9 cellular contexts compared by ENCODE assay signal in the genomic region with DNA sequence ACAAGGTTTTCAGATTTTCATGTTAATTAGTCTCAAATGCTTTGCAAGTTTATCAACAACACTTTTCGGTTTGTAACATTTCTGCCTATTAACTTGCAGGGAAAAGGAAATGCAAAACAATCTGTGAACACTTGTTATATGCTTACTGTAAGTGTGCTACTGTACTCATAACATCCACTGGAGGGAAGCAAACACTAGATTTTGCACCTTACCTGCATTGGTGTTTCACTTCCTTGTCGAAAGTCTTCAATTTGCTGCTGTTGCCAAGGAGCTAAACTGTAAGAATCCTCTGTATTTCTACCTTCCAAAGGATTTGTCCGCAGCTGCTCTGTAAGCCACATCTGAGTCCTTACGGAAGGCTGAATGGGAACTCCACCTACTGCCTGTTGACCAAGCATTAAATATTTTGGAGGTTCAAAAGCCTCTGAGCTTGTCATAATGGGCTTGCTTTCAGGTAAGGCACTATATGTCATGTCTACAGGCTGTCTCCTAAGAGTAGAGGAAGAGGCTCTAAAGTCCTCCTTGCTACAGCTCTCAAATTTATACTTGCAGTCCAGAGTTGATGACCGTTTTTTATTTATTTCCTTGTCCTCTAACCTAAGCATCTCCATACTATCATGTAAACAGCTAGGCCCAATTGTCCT. TPM values are rescaled to one million over a fixed set of nuclear protein-coding genes. Genes with fewer than 3 reads are reported as not detected.
DNase-seq lines count a peak whose midpoint lies in the region; ATAC-seq, FAIRE-seq and TF ChIP-seq lines count a peak whose summit lies in the region.
"Had no signal": no experiment of that assay in that cellular context is flagged by ENCODE, and none has a peak within 500 bp of the region (broad histone marks: within the 10 kb centered on the region; RNA-seq: fewer than 3 reads in every experiment).

No MANE protein-coding gene starts in this region.

- no peak for FAIRE-seq in urothelium cell line (lab: Jason Lieb, UNC)

- H3K9me3 ChIP-seq in OCI-LY7 (ENCODE audit: low read length): no peaks in the 10 kb centered on the region
- H3K9me3 ChIP-seq in spleen: no peaks in the 10 kb centered on the region

- H3K9me2 ChIP-seq in OCI-LY7 (ENCODE audit: insufficient read depth, low read length): no peaks in the 10 kb centered on the region

- no peaks in the 10 kb centered on the region for H3K27me3 Mint-ChIP-seq in activated CD8-positive, alpha-beta memory T cell treated with anti-CD3 and anti-CD28 coated beads, Interleukin-2, amount 10 ng/mL, durations not matched to agents 7 days and 5 days

- TF ChIP-seq CTCF in GM20000 (IDR thresholded peaks at IDR 0.05; ENCODE audit: extremely low read depth, missing control alignments) (peak; percentile 40), OCI-LY7 (conservative IDR thresholded peaks at IDR 0.05; ENCODE audit: low read length) (peak; percentile 88), epithelial cell of esophagus (IDR thresholded peaks at IDR 0.05; ENCODE audit: insufficient read depth, low read depth, low read length, missing control alignments) (peak; percentile 65), spleen (IDR thresholded peaks at IDR 0.05 in 8 of 11, conservative IDR thresholded peaks at IDR 0.05 in 3 of 11) (peak in 10 of 11 experiments; percentile 36 to 72 (median 49))

- peaks cover 10% of the 10 kb centered on the region for H3K36me3 Mint-ChIP-seq in activated CD8-positive, alpha-beta memory T cell treated with anti-CD3 and anti-CD28 coated beads, Interleukin-2, amount 10 ng/mL, durations not matched to agents 7 days and 5 days

- no peaks in the 10 kb centered on the region for H3K79me2 ChIP-seq in OCI-LY7 (ENCODE audit: insufficient read depth, low read depth, low read length)

- POLR2A ChIA-PET in OCI-LY7 (lab: Charles Lee): interaction anchor here (0.6 kb wide), 3 partner anchors 10 to 244 kb away, joined by 3 to 5 read pairs (median 3); no protein-coding TSS in a partner anchor

- no peaks in the 10 kb centered on the region for H3K27me3 ChIP-seq in spleen (replicated peaks in 1 of 7)

- H3K27ac ChIP-seq in OCI-LY7 (ENCODE audit: low read depth, low read length, poor library complexity, severe bottlenecking) (no peak overlapping the region), spleen (no peak overlapping the region)
- H3K27ac ChIP-seq: epithelial cell of prostate had no signal

- DNase-seq in activated CD8-positive, alpha-beta memory T cell treated with anti-CD3 and anti-CD28 coated beads, Interleukin-2, amount 10 ng/mL, durations not matched to agents 7 days and 5 days: no peak
- DNase-seq in activated CD8-positive, alpha-beta memory T cell treated with anti-CD3 and anti-CD28 coated beads, Interleukin-2, amount 50 U/mL, for 48 hours: no peak
- DNase-seq in GM20000 (ENCODE audit: low spot score) (peak; percentile 64), OCI-LY7 (ENCODE audit: low spot score) (peak; percentile 82), epithelial cell of esophagus (ENCODE audit: low read depth) (peak; percentile 65), spleen (no peak), urothelium cell line (ENCODE audit: low spot score) (no peak)

- H3K4me3 ChIP-seq in OCI-LY7 (ENCODE audit: low read depth, low read length, poor library complexity, severe bottlenecking) (no peak overlapping the region), epithelial cell of esophagus (ENCODE audit: low read length) (no peak overlapping the region), spleen (no peak overlapping the region)

- H3K4me3 Mint-ChIP-seq in activated CD8-positive, alpha-beta memory T cell treated with anti-CD3 and anti-CD28 coated beads, Interleukin-2, amount 10 ng/mL, durations not matched to agents 7 days and 5 days: no peak overlapping the region

- intact Hi-C loops in OCI-LY7 (cut with micrococcal nuclease; ENCODE audit: unreplicated experiment): loop anchor here (1.0 to 5.0 kb wide), 6 partner anchors 16 to 547 kb away; no protein-coding TSS in a partner anchor
- intact Hi-C loops in spleen (cut with DNase I; ENCODE audit: low total_unique reads): no loop called here

- no peaks in the 10 kb centered on the region for H3K9me3 Mint-ChIP-seq in activated CD8-positive, alpha-beta memory T cell treated with anti-CD3 and anti-CD28 coated beads, Interleukin-2, amount 10 ng/mL, durations not matched to agents 7 days and 5 days (ENCODE audit: low read depth)

- BruUV-seq in OCI-LY7 (replicated peaks; lab: Mats Ljungman, UMichigan): no TSS peak

- H4K20me1 ChIP-seq in OCI-LY7 (ENCODE audit: insufficient read depth, low read length): no peaks in the 10 kb centered on the region

- CTCF ChIA-PET in activated CD8-positive, alpha-beta memory T cell treated with anti-CD3 and anti-CD28 coated beads, Interleukin-2, amount 10 ng/mL, durations not matched to agents 7 days and 5 days (lab: Charles Lee): interaction anchor here (0.6 to 2.4 kb wide), 27 partner anchors 8 to 545 kb away, joined by 3 to 14 read pairs (median 4); no protein-coding TSS in a partner anchor
- CTCF ChIA-PET in OCI-LY7 (lab: Charles Lee; ENCODE audit: unreplicated experiment): interaction anchor here (0.6 to 1.2 kb wide), 4 partner anchors 15 to 992 kb away, joined by 3 to 5 read pairs (median 3); no protein-coding TSS in a partner anchor

- WGBS in spleen, 5 donors: 75 to 86% (median 80%) methylated on average over 5 of the region's 5 CpGs

- peaks cover 4% of the 10 kb centered on the region for H3K4me1 ChIP-seq in OCI-LY7 (ENCODE audit: insufficient read depth, low read length, poor library complexity, severe bottlenecking)
- peaks cover 0 to 12% (median 4%) of the 10 kb centered on the region in 6 donors for H3K4me1 ChIP-seq in spleen

- TF ChIP-seq POLR2A in spleen (IDR thresholded peaks at IDR 0.05): no peak

- H2AFZ ChIP-seq in OCI-LY7 (ENCODE audit: low read length): no peak overlapping the region

- peak; percentile 91 for ATAC-seq in activated CD8-positive, alpha-beta memory T cell treated with anti-CD3 and anti-CD28 coated beads, Interleukin-2, amount 10 ng/mL, durations not matched to agents 7 days and 5 days
- ATAC-seq in HG03457 (IDR thresholded peaks at IDR 0.05; ENCODE audit: unreplicated experiment): peak; percentile 98

- no peak overlapping the region for H3K4me2 ChIP-seq in OCI-LY7 (ENCODE audit: low read length)

- peaks cover 7% of the 10 kb centered on the region for H3K4me1 Mint-ChIP-seq in activated CD8-positive, alpha-beta memory T cell treated with anti-CD3 and anti-CD28 coated beads, Interleukin-2, amount 10 ng/mL, durations not matched to agents 7 days and 5 days

- H3K27ac Mint-ChIP-seq in activated CD8-positive, alpha-beta memory T cell treated with anti-CD3 and anti-CD28 coated beads, Interleukin-2, amount 10 ng/mL, durations not matched to agents 7 days and 5 days: no peak overlapping the region

- no peaks in the 10 kb centered on the region for H3K36me3 ChIP-seq in OCI-LY7 (ENCODE audit: insufficient read depth, low read length)
- peaks cover 0 to 33% (median 0%) of the 10 kb centered on the region in 6 donors for H3K36me3 ChIP-seq in spleen

RNA-seq across cellular contexts. Expression of gene PLN, which starts 17.3 kb away (rescaled TPM):
- not detected for total RNA-seq in activated CD8-positive, alpha-beta memory T cell treated with anti-CD3 and anti-CD28 coated beads, Interleukin-2, amount 10 ng/mL, durations not matched to agents 7 days and 5 days
- total RNA-seq in OCI-LY7 (2014; rRNA removed; shearing (Covaris generic)): not detected in 2 replicates
- total RNA-seq in OCI-LY7 (2022) (not detected in 2 replicates), spleen (1 to 10 TPM in 6 of 7 donors, under 1 TPM in 1; 0.43 to 3.2 (median 1.5) TPM)
- polyA plus RNA-seq in spleen: 1 to 10 TPM; 2.2 to 3.9 (median 2.3) TPM

Comparison
In these comparisons a context has a peak if more than half of its experiments do, and no peak if none do; other contexts are left out.
1. DNase-seq: peak in GM20000 (single experiment), OCI-LY7 (single experiment) and epithelial cell of esophagus (single experiment); none in activated CD8-positive, alpha-beta memory T cell treated with anti-CD3 and anti-CD28 coated beads, Interleukin-2, amount 10 ng/mL, durations not matched to agents 7 days and 5 days (single experiment), activated CD8-positive, alpha-beta memory T cell treated with anti-CD3 and anti-CD28 coated beads, Interleukin-2, amount 50 U/mL, for 48 hours (single experiment), spleen (single experiment) and urothelium cell line (single experiment).
2. Peak in every context shown above with its lines, with median percentiles within 50 percentile points of each other: CTCF ChIP-seq.